ENCODE assay signal across 11 cellular contexts in the genomic region with DNA sequence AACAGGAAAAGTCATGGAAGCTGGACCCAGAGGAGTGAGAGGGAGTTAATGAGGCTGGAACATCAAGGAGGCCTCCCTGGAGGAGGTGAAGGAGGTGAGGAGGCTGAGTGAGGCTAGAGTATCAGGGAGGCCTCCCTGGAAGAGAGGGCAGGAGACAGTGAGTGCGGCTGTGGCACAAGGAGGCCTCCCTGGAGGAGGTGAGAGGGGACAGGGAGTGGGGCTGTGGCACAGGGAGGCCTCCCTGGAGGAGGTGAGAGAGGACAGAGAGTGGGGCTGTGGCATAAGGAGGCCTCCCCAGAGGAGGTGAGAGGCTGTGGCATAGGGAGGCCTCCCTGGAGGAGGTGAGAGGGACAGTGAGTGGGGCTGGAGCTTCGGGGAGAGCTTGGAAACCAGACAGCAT. TPM values are rescaled to one million over a fixed set of nuclear protein-coding genes. Genes with fewer than 3 reads are reported as not detected.
DNase-seq lines count a peak whose midpoint lies in the region; ATAC-seq and TF ChIP-seq lines count a peak whose summit lies in the region.
"Had no signal": no experiment of that assay in that cellular context is flagged by ENCODE, and none has a peak within 500 bp of the region (broad histone marks: within the 10 kb centered on the region; RNA-seq: fewer than 3 reads in every experiment).

No MANE protein-coding gene starts in this region.

- H3K9me3 ChIP-seq in heart right ventricle (no peaks in the 10 kb centered on the region), adrenal gland (replicated peaks in 1 of 3) (no peaks in the 10 kb centered on the region), mucosa of stomach (ENCODE audit: control insufficient read depth, low read length) (no peaks in the 10 kb centered on the region), upper lobe of left lung (no peaks in the 10 kb centered on the region)

- peak overlapping the region in 8 of 10 donors; percentile 32 to 93 (median 77) for H3K27ac ChIP-seq in heart right ventricle
- peak overlapping the region in 3 of 5 donors; percentile 66 to 91 (median 91) for H3K27ac ChIP-seq in adrenal gland
- H3K27ac ChIP-seq in upper lobe of left lung, result peak overlapping the region; percentile 57 to 88 (median 86)

- H3K36me3 ChIP-seq in heart right ventricle (peaks cover 0 to 30% (median 6%) of the 10 kb centered on the region in 9 donors), adrenal gland (replicated peaks in 1 of 2) (peaks cover 0 to 27% of the 10 kb centered on the region in 2 donors), mucosa of stomach (ENCODE audit: control insufficient read depth, insufficient read depth, low read length) (no peaks in the 10 kb centered on the region), upper lobe of left lung (peaks cover 0 to 21% (median 3%) of the 10 kb centered on the region in 4 donors)

- ATAC-seq in heart right ventricle (no peak), Right ventricle myocardium inferior (no peak), upper lobe of left lung (ENCODE audit: low FRiP score in 2 of 2) (no peak), HG03432 (IDR thresholded peaks at IDR 0.05; ENCODE audit: unreplicated experiment) (no peak)

- intact Hi-C loops in heart right ventricle (cut with DNase I) (no loop called here), Right ventricle myocardium inferior (cut with DNase I) (no loop called here), adrenal gland (cut with DNase I) (no loop called here)

- no peak for TF ChIP-seq EP300 in upper lobe of left lung (IDR thresholded peaks at IDR 0.05)

- H3K4me1 ChIP-seq in heart right ventricle (peaks cover 18 to 72% (median 58%) of the 10 kb centered on the region in 9 donors), adrenal gland (replicated peaks in 1 of 2) (peaks cover 54 to 62% of the 10 kb centered on the region in 2 donors), mucosa of stomach (ENCODE audit: control insufficient read depth, insufficient read depth, low read length) (peaks cover 52% of the 10 kb centered on the region), upper lobe of left lung (peaks cover 47 to 61% (median 52%) of the 10 kb centered on the region in 4 donors)

- H3K4me3 ChIP-seq in heart right ventricle (no peak overlapping the region), adrenal gland (no peak overlapping the region), mucosa of stomach (ENCODE audit: low read length) (no peak overlapping the region), upper lobe of left lung (no peak overlapping the region)

- no peak for DNase-seq in heart right ventricle
- no peak for DNase-seq in Right ventricle myocardium inferior (ENCODE audit: missing footprints)
- no peak for DNase-seq in adrenal gland
- no peak for DNase-seq in upper lobe of left lung
- no peak for DNase-seq in DMS79 treated with DMSO at 0.1 percent for 48 hours (lab: John Stamatoyannopoulos, UW)
- DNase-seq in GM13977 (ENCODE audit: low spot score), result no peak
- DNase-seq: activated CD4-positive, CD25-positive, alpha-beta regulatory T cell; cerebellar nuclear complex; NK-92 treated with Interleukin-12 subunit alpha and Interleukin-12 subunit beta, amount 100 ng/mL, for 24 hours had no signal

- WGBS in heart right ventricle, 2 donors, result 71 to 78% methylated on average over 2 of the region's 2 CpGs
- WGBS in adrenal gland, 4 donors, result 61 to 85% (median 79%) methylated on average over 2 of the region's 2 CpGs
- WGBS in upper lobe of left lung, 2 donors, result 85% methylated on average over 2 of the region's 2 CpGs

- TF ChIP-seq POLR2A in adrenal gland (IDR thresholded peaks at IDR 0.05) (no peak), upper lobe of left lung (IDR thresholded peaks at IDR 0.05) (no peak)

- in situ Hi-C loops in GM13977 (cut with MboI; ENCODE audit: low pct_unique_long_range_greater_than_20kb, low sequenced_read_pairs, unreplicated experiment), result no loop called here

- H3K27me3 ChIP-seq in heart right ventricle, result no peaks in the 10 kb centered on the region
- H3K27me3 ChIP-seq in adrenal gland, result no peaks in the 10 kb centered on the region
- H3K27me3 ChIP-seq in mucosa of stomach (ENCODE audit: control insufficient read depth, insufficient read depth, low read length), result no peaks in the 10 kb centered on the region
- H3K27me3 ChIP-seq in upper lobe of left lung, result peaks cover 0 to under 1% (median 0%) of the 10 kb centered on the region in 4 donors

- peak overlapping the region; percentile 64 for H3K9ac ChIP-seq in mucosa of stomach (ENCODE audit: low read length)

- TF ChIP-seq CTCF in heart right ventricle (IDR thresholded peaks at IDR 0.05) (no peak), adrenal gland (IDR thresholded peaks at IDR 0.05) (no peak), upper lobe of left lung (IDR thresholded peaks at IDR 0.05) (no peak), GM13977 (IDR thresholded peaks at IDR 0.05; ENCODE audit: extremely low read depth, insufficient read depth, missing control alignments) (no peak)

RNA-seq across cellular contexts. Expression of a gene that starts 5.5 kb away (rescaled TPM):
- 1 to 10 TPM; 1.8 to 5.7 (median 3.7) TPM for total RNA-seq in heart right ventricle
- 1 to 10 TPM; 2.6 to 2.8 TPM for polyA plus RNA-seq in heart right ventricle
- 3.8 TPM for total RNA-seq in Right ventricle myocardium inferior
- 10 to 100 TPM in 6 of 8 donors, 1 to 10 TPM in 2; 6.0 to 17.9 (median 10.8) TPM for total RNA-seq in adrenal gland
- 10 to 100 TPM in 2 of 3 donors, 1 to 10 TPM in 1; 6.9 to 28.2 (median 10.6) TPM for polyA plus RNA-seq in adrenal gland
- 10 to 100 TPM in 4 of 6 donors, 1 to 10 TPM in 2; 4.9 to 23.0 (median 11.0) TPM for total RNA-seq in upper lobe of left lung

RNA-seq across cellular contexts. Expression of a gene that starts 28.9 kb away (rescaled TPM):
- total RNA-seq in heart right ventricle, result 1 to 10 TPM in 4 of 10 donors, under 1 TPM in 6; 0.27 to 2.6 (median 0.49) TPM
- polyA plus RNA-seq in heart right ventricle, result under 1 TPM; 0.37 to 0.99 TPM
- total RNA-seq in Right ventricle myocardium inferior, result 0.16 TPM
- total RNA-seq in adrenal gland, result 1 to 10 TPM in 4 of 8 donors, under 1 TPM in 4; 0.42 to 2.1 (median 0.92) TPM
- polyA plus RNA-seq in adrenal gland, result 1 to 10 TPM in 2 of 3 donors, under 1 TPM in 1; 0.59 to 8.6 (median 3.3) TPM
- 10 to 100 TPM in 2 of 6 donors, 1 to 10 TPM in 4; 3.7 to 29.9 (median 9.4) TPM for total RNA-seq in upper lobe of left lung

RNA-seq across cellular contexts. Expression of a gene that starts 41.3 kb away (rescaled TPM):
- total RNA-seq in heart right ventricle (10 to 100 TPM; 14.6 to 30.9 (median 23.1) TPM), Right ventricle myocardium inferior (15.3 TPM), adrenal gland (10 to 100 TPM; 11.0 to 30.3 (median 21.5) TPM), upper lobe of left lung (10 to 100 TPM; 17.3 to 43.0 (median 32.5) TPM)
- polyA plus RNA-seq in heart right ventricle (10 to 100 TPM in 1 of 2 donors, 1 to 10 TPM in 1; 7.3 to 20.0 TPM), adrenal gland (10 to 100 TPM; 21.9 to 36.6 (median 22.8) TPM)
